Comparison of ENCODE assay signal across 22 cellular contexts in genomic region chr17:81075307-81075706, GRCh38.
"Had no signal": no experiment of that assay in that cellular context is flagged by ENCODE, and none has a peak within 500 bp of the region (broad histone marks: within the 10 kb centered on the region; RNA-seq: fewer than 3 reads in every experiment).

No MANE protein-coding gene starts in this region.

- H3K27ac Mint-ChIP-seq: activated CD4-positive, alpha-beta T cell treated with anti-CD3 and anti-CD28 coated beads, Interleukin-2, amount 10 ng/mL, durations not matched to agents 7 days and 5 days; activated naive CD4-positive, alpha-beta T cell treated with anti-CD3 and anti-CD28 coated beads, Interleukin-2, amount 10 ng/mL, durations not matched to agents 7 days and 5 days; activated naive CD8-positive, alpha-beta T cell treated with anti-CD3 and anti-CD28 coated beads, Interleukin-2, amount 50 U/mL, for 24 hours; immature natural killer cell; naive B cell had no signal

- H3K4me1 Mint-ChIP-seq: activated CD4-positive, alpha-beta T cell treated with anti-CD3 and anti-CD28 coated beads, Interleukin-2, amount 10 ng/mL, durations not matched to agents 7 days and 5 days; activated naive CD4-positive, alpha-beta T cell treated with anti-CD3 and anti-CD28 coated beads, Interleukin-2, amount 10 ng/mL, durations not matched to agents 7 days and 5 days; activated naive CD8-positive, alpha-beta T cell treated with anti-CD3 and anti-CD28 coated beads, Interleukin-2, amount 50 U/mL, for 24 hours; central memory CD8-positive, alpha-beta T cell; naive B cell had no signal

- H3K27ac ChIP-seq: brain microvascular endothelial cell, colonic mucosa, esophagus muscularis mucosa, left ventricle myocardium inferior, suprapubic skin, transverse colon, vagina had no signal

- ATAC-seq: activated naive CD8-positive, alpha-beta T cell treated with anti-CD3 and anti-CD28 coated beads, Interleukin-2, amount 50 U/mL, for 24 hours; right cardiac atrium; stimulated activated naive CD8-positive, alpha-beta T cell treated with anti-CD3 and anti-CD28 coated beads, Interleukin-15, Interleukin-2, amounts not matched to agents 100 U/mL and 50 U/mL, for 24 hours had no signal

- H3K9me3 Mint-ChIP-seq: activated CD4-positive, alpha-beta T cell treated with anti-CD3 and anti-CD28 coated beads, Interleukin-2, amount 10 ng/mL, durations not matched to agents 7 days and 5 days; activated naive CD4-positive, alpha-beta T cell treated with anti-CD3 and anti-CD28 coated beads, Interleukin-2, amount 10 ng/mL, durations not matched to agents 7 days and 5 days; activated naive CD8-positive, alpha-beta T cell treated with anti-CD3 and anti-CD28 coated beads, Interleukin-2, amount 50 U/mL, for 24 hours; central memory CD8-positive, alpha-beta T cell; immature natural killer cell; naive B cell; neural crest cell had no signal

- DNase-seq: activated CD4-positive, alpha-beta T cell treated with anti-CD3 and anti-CD28 coated beads, Interleukin-2, amount 10 ng/mL, durations not matched to agents 7 days and 5 days; activated CD8-positive, alpha-beta memory T cell treated with anti-CD3 and anti-CD28 coated beads, Interleukin-2, amount 50 U/mL, for 4 hours; activated effector memory CD4-positive, alpha-beta T cell treated with Interleukin-2 at 50 U/mL for 16 hours; activated naive CD4-positive, alpha-beta T cell treated with anti-CD3 and anti-CD28 coated beads, Interleukin-2, amount 10 ng/mL, durations not matched to agents 7 days and 5 days; activated naive CD8-positive, alpha-beta T cell treated with anti-CD3 and anti-CD28 coated beads, Interleukin-2, amount 50 U/mL, for 24 hours; activated T-cell treated with anti-CD3 and anti-CD28 coated beads, Interleukin-2, amount 50 U/mL, for 48 hours; brain microvascular endothelial cell; colonic mucosa; immature natural killer cell; kidney glomerular epithelial cell; left ventricle myocardium inferior; naive B cell; right cardiac atrium; stimulated activated naive CD8-positive, alpha-beta T cell treated with anti-CD3 and anti-CD28 coated beads, Interleukin-15, Interleukin-2, amounts not matched to agents 100 U/mL and 50 U/mL, for 24 hours; transverse colon had no signal

- H3K36me3 ChIP-seq: brain microvascular endothelial cell, colonic mucosa, prostate gland, transverse colon, vagina had no signal

- H3K9me3 ChIP-seq: colonic mucosa, esophagus muscularis mucosa, left ventricle myocardium inferior, prostate gland, suprapubic skin, transverse colon, vagina had no signal

- H3K4me1 ChIP-seq: colonic mucosa had no signal

- H3K27me3 Mint-ChIP-seq: activated CD4-positive, alpha-beta T cell treated with anti-CD3 and anti-CD28 coated beads, Interleukin-2, amount 10 ng/mL, durations not matched to agents 7 days and 5 days; activated naive CD8-positive, alpha-beta T cell treated with anti-CD3 and anti-CD28 coated beads, Interleukin-2, amount 50 U/mL, for 24 hours; central memory CD8-positive, alpha-beta T cell; naive B cell had no signal

- H3K27me3 ChIP-seq: brain microvascular endothelial cell, colonic mucosa, esophagus muscularis mucosa, suprapubic skin, transverse colon, vagina had no signal

- H3K4me3 ChIP-seq: colonic mucosa, esophagus muscularis mucosa, left ventricle myocardium inferior, prostate gland, skin epidermis, suprapubic skin, transverse colon, vagina had no signal

- H3K4me3 Mint-ChIP-seq: activated CD4-positive, alpha-beta T cell treated with anti-CD3 and anti-CD28 coated beads, Interleukin-2, amount 10 ng/mL, durations not matched to agents 7 days and 5 days; activated naive CD4-positive, alpha-beta T cell treated with anti-CD3 and anti-CD28 coated beads, Interleukin-2, amount 10 ng/mL, durations not matched to agents 7 days and 5 days; activated naive CD8-positive, alpha-beta T cell treated with anti-CD3 and anti-CD28 coated beads, Interleukin-2, amount 50 U/mL, for 24 hours; central memory CD8-positive, alpha-beta T cell; immature natural killer cell; naive B cell; neural crest cell had no signal

- H3K36me3 Mint-ChIP-seq: activated naive CD4-positive, alpha-beta T cell treated with anti-CD3 and anti-CD28 coated beads, Interleukin-2, amount 10 ng/mL, durations not matched to agents 7 days and 5 days; immature natural killer cell; naive B cell had no signal
